ENCODE assay signal across 1 cellular context in the genomic region with DNA sequence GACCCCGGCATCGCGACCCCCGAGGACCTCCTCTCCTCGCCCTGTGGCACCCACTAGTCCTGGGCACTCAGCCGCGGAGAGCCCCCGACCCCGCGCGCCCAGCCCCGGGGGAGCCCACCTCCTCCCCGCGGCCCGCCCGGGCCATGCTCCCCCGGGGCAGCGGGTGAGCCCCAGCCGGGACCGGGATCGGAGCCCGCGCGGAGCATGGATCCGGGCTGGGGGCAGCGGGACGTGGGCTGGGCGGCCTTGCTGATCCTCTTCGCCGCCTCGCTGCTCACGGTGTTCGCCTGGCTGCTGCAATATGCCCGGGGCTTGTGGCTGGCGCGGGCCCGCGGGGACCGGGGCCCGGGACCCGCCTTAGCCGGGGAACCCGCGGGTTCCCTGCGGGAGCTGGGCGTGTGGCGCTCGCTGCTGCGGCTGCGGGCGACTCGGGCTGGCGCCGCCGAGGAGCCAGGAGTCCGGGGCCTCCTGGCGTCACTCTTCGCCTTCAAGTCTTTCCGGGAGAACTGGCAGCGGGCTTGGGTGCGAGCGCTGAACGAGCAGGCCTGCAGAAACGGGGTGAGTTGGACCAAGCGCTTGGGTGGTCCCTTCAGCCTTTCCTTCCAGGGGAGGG.
TF ChIP-seq lines count a peak whose summit lies in the region.

No MANE protein-coding gene starts in this region.

TF ChIP-seq in IMR-90, 13 proteins besides CTCF, POLR2A, EP300 and RAD21:
- TF ChIP-seq SMC3 (IDR thresholded peaks at IDR 0.05; ENCODE audit: low read depth, low read length) (no peak), RCOR1 (IDR thresholded peaks at IDR 0.05; ENCODE audit: insufficient replicate concordance, low read length) (no peak), BHLHE40 (IDR thresholded peaks at IDR 0.05; ENCODE audit: low read depth, low read length) (no peak)
